11 cellular contexts compared by ENCODE assay signal in genomic region chr16:69073181-69073669, GRCh38. TPM values are rescaled to one million over a fixed set of nuclear protein-coding genes. Genes with fewer than 3 reads are reported as not detected.
DNase-seq lines count a peak whose midpoint lies in the region; ATAC-seq, FAIRE-seq and TF ChIP-seq lines count a peak whose summit lies in the region.
"Had no signal": no experiment of that assay in that cellular context is flagged by ENCODE, and none has a peak within 500 bp of the region (broad histone marks: within the 10 kb centered on the region; RNA-seq: fewer than 3 reads in every experiment).

No MANE protein-coding gene starts in this region.

- H3K36me3 Mint-ChIP-seq in naive thymus-derived CD8-positive, alpha-beta T cell: peaks cover 0 to 11% (median 2%) of the 10 kb centered on the region in 3 donors

- H3K4me1 ChIP-seq in A549 (peaks cover 66% of the 10 kb centered on the region), kidney (ENCODE audit: control insufficient read depth in 1 of 2, insufficient read depth in 1 of 2, low read depth in 1 of 2, low read length in 2 of 2) (peaks cover 0 to 7% of the 10 kb centered on the region in 2 donors)

- H3K9me3 ChIP-seq in A549 (no peaks in the 10 kb centered on the region), kidney (ENCODE audit: control insufficient read depth in 1 of 2, low read length in 2 of 2) (no peaks in the 10 kb centered on the region)
- H3K9me3 ChIP-seq: BLaER1 had no signal

- H3K4me3 ChIP-seq in A549 (0 out of 3 replicates have a peak overlapping the region, but pooled peaks have one; percentile 1), kidney (ENCODE audit: low read length in 2 of 2) (no peak overlapping the region)
- H3K4me3 ChIP-seq: BLaER1 had no signal

- no peaks in the 10 kb centered on the region for H3K9me3 Mint-ChIP-seq in naive thymus-derived CD8-positive, alpha-beta T cell

- H3K9ac ChIP-seq in kidney (ENCODE audit: low read length in 2 of 2): no peak overlapping the region
- H3K9ac ChIP-seq: BLaER1 had no signal

- CTCF ChIA-PET in A549 (lab: Yijun Ruan, JAX): interaction anchor here (0.6 to 2.2 kb wide), 16 partner anchors 8 to 170 kb away, joined by 3 to 18 read pairs (median 5); partner anchors contain the start of gene HAS3

- H3K27me3 Mint-ChIP-seq in naive thymus-derived CD8-positive, alpha-beta T cell: no peaks in the 10 kb centered on the region

- H3K4me2 ChIP-seq in A549: peak overlapping the region; percentile 82
- H3K4me2 ChIP-seq: BLaER1 had no signal

- WGBS in A549 (ENCODE audit: missing lambda C conversion rate): 2% methylated on average over 8 of the region's 8 CpGs

- ATAC-seq in A549 (peak; percentile 94 to 96), HG03378 (IDR thresholded peaks at IDR 0.05; ENCODE audit: unreplicated experiment) (no peak)
- no peak for ATAC-seq in naive thymus-derived CD8-positive, alpha-beta T cell
- ATAC-seq: stimulated activated naive CD8-positive, alpha-beta T cell treated with anti-CD3 and anti-CD28 coated beads, Interleukin-15, Interleukin-2, amounts not matched to agents 100 U/mL and 50 U/mL, for 24 hours had no signal

- FAIRE-seq in A549 (lab: Jason Lieb, UNC): no peak
- FAIRE-seq in kidney (lab: Jason Lieb, UNC): no peak

- no peaks in the 10 kb centered on the region for H3K36me3 ChIP-seq in kidney (ENCODE audit: control insufficient read depth in 1 of 2, insufficient read depth in 2 of 2, low read length in 2 of 2)
- H3K36me3 ChIP-seq: BLaER1 had no signal

- H3K4me3 Mint-ChIP-seq in naive thymus-derived CD8-positive, alpha-beta T cell: no peak overlapping the region

- TF ChIP-seq RAD21 in A549 (conservative IDR thresholded peaks at IDR 0.05 in 1 of 2, IDR thresholded peaks at IDR 0.05 in 1 of 2): peak; percentile 25 to 63; a peak in 4 of 5 replicates

- H3K4me1 Mint-ChIP-seq in naive thymus-derived CD8-positive, alpha-beta T cell: peaks cover 0 to 2% (median under 1%) of the 10 kb centered on the region in 4 donors

- no peak for TF ChIP-seq POLR2A in A549 (IDR thresholded peaks at IDR 0.05; ENCODE audit: low read length)

- POLR2A ChIA-PET in A549 (lab: Yijun Ruan, JAX): interaction anchor here (1.6 to 1.7 kb wide), 2 partner anchors 15 to 33 kb away, joined by 8 to 9 read pairs; no protein-coding TSS in a partner anchor
- POLR2A ChIA-PET in naive thymus-derived CD8-positive, alpha-beta T cell (lab: Charles Lee): interaction anchor here (0.5 kb wide), 1 partner anchor 668 kb away, joined by 7 read pairs; no protein-coding TSS in a partner anchor

- peak overlapping the region in 2 of 10 donors; percentile 29 to 43 for H3K27ac Mint-ChIP-seq in naive thymus-derived CD8-positive, alpha-beta T cell

- intact Hi-C loops in kidney (cut with DNase I): no loop called here

- DNase-seq in A549 (ENCODE audit: low read depth in 1 of 2, low spot score in 1 of 2) (peak; percentile 64 to 87), HS-27A (ENCODE audit: low read depth) (peak; percentile 68), astrocyte of the hippocampus (ENCODE audit: low read depth, low spot score) (peak; percentile 83), kidney (peak; percentile 61)
- no peak for DNase-seq in naive thymus-derived CD8-positive, alpha-beta T cell
- DNase-seq in activated CD8-positive, alpha-beta memory T cell treated with anti-CD3 and anti-CD28 coated beads for 24 hours: no peak
- no peak for DNase-seq in central memory CD4-positive, alpha-beta T cell
- DNase-seq: NCI-H1092; stimulated activated naive CD8-positive, alpha-beta T cell treated with anti-CD3 and anti-CD28 coated beads, Interleukin-15, Interleukin-2, amounts not matched to agents 100 U/mL and 50 U/mL, for 24 hours had no signal

- peak; percentile 80 to 89; a peak in 3 of 5 replicates for TF ChIP-seq EP300 in A549 (IDR thresholded peaks at IDR 0.05)

- no peak; the same call in 2 of the 3 replicates for TF ChIP-seq CTCF in A549 (IDR thresholded peaks at IDR 0.05)
- no peak for TF ChIP-seq CTCF in kidney (IDR thresholded peaks at IDR 0.05; ENCODE audit: borderline replicate concordance, extremely low read depth, insufficient read depth)

- H3K27ac ChIP-seq in A549 (peak overlapping the region; percentile 89), kidney (ENCODE audit: low read depth in 2 of 2, low read length in 2 of 2) (no peak overlapping the region)
- H3K27ac ChIP-seq: BLaER1 had no signal

TF ChIP-seq in A549, 52 proteins besides CTCF, POLR2A, EP300 and RAD21 (continues in another document):
- TF ChIP-seq FOXS1 (CRISPR knock-in tag; IDR thresholded peaks at IDR 0.05): no peak
- TF ChIP-seq MYC (IDR thresholded peaks at IDR 0.05; ENCODE audit: borderline replicate concordance, low read length): no peak
- no peak for TF ChIP-seq NFE2L2 (conservative IDR thresholded peaks at IDR 0.05; ENCODE audit: low read length)
- no peak for TF ChIP-seq POLR2AphosphoS2 (conservative IDR thresholded peaks at IDR 0.05; ENCODE audit: low read length)
- no peak for TF ChIP-seq EHF (CRISPR knock-in tag; IDR thresholded peaks at IDR 0.05)
- TF ChIP-seq ZFP36 (IDR thresholded peaks at IDR 0.05; ENCODE audit: borderline replicate concordance, partially characterized antibody): no peak
- TF ChIP-seq RNF2 (IDR thresholded peaks at IDR 0.05; ENCODE audit: borderline replicate concordance, low read depth): no peak
- peak; percentile 92 for TF ChIP-seq JUNB (IDR thresholded peaks at IDR 0.05)
- TF ChIP-seq KDM1A (IDR thresholded peaks at IDR 0.05; ENCODE audit: low read depth): no peak
- TF ChIP-seq SMC3 (IDR thresholded peaks at IDR 0.05): peak; percentile 40
- TF ChIP-seq ZSCAN20 (CRISPR knock-in tag; IDR thresholded peaks at IDR 0.05): no peak
- no peak for TF ChIP-seq ESRRA (IDR thresholded peaks at IDR 0.05; ENCODE audit: borderline replicate concordance, low read length)
- TF ChIP-seq JUN (IDR thresholded peaks at IDR 0.05): peak; percentile 84 to 93; a peak in 4 of 5 replicates
- no peak for TF ChIP-seq RARB (CRISPR knock-in tag; IDR thresholded peaks at IDR 0.05)
- TF ChIP-seq PBX3 (IDR thresholded peaks at IDR 0.05): peak; percentile 67
- TF ChIP-seq EHMT2 (IDR thresholded peaks at IDR 0.05; ENCODE audit: low read depth): no peak
- TF ChIP-seq HOXA7 (CRISPR knock-in tag; IDR thresholded peaks at IDR 0.05): no peak
- TF ChIP-seq CEBPB (IDR thresholded peaks at IDR 0.05): peak; percentile 88 to 96
- no peak for TF ChIP-seq TP53 (CRISPR knock-in tag; IDR thresholded peaks at IDR 0.05)
- no peak for TF ChIP-seq USF2 (IDR thresholded peaks at IDR 0.05)
- no peak for TF ChIP-seq TFCP2L1 (CRISPR knock-in tag; IDR thresholded peaks at IDR 0.05)

RNA-seq across cellular contexts. Expression of gene HAS3, which starts 32.2 kb away (rescaled TPM):
- polyA plus RNA-seq in A549 (2011; rRNA removed): 9.1 and 11.1 TPM in 2 replicates
- polyA plus RNA-seq in A549 (2012; cell fraction: cytosol; rRNA removed): 23.0 and 37.0 TPM in 2 replicates
- polyA plus RNA-seq in A549 (2012; cell fraction: nucleus; rRNA removed): 51.5 and 90.9 TPM in 2 replicates
- polyA plus RNA-seq in A549 (2017; fragmentation: RNase III; extraction: RNeasy Plus Mini Kit Qiagen cat#74134 plus additional on column Dnase treatment): 12.4 to 18.6 TPM (median 14.1 TPM) in 3 replicates
- 16.0 and 17.6 TPM in 2 replicates for polyA minus RNA-seq in A549 (2011; rRNA and poly(A)+ RNA removed)
- 2.1 TPM for total RNA-seq in kidney
- polyA plus RNA-seq in kidney (ENCODE audit: insufficient read depth, low read depth, low replicate concordance): 0.34 TPM
- total RNA-seq in naive thymus-derived CD8-positive, alpha-beta T cell: 1 to 10 TPM; 3.4 to 4.0 TPM
- under 1 TPM; 0.07 to 0.55 (median 0.11) TPM for polyA plus RNA-seq in naive thymus-derived CD8-positive, alpha-beta T cell

RNA-seq across cellular contexts. Expression of gene CHTF8, which starts 59.2 kb away (rescaled TPM):
- polyA plus RNA-seq in A549 (2011; rRNA removed) (81.6 and 113 TPM in 2 replicates), A549 (2017; fragmentation: RNase III; extraction: RNeasy Plus Mini Kit Qiagen cat#74134 plus additional on column Dnase treatment) (72.5 to 82.7 TPM (median 78.7 TPM) in 3 replicates), kidney (ENCODE audit: insufficient read depth, low read depth, low replicate concordance) (163 TPM)
- polyA plus RNA-seq in A549 (2012; cell fraction: cytosol; rRNA removed): 64.0 and 84.3 TPM in 2 replicates
- 57.0 and 81.5 TPM in 2 replicates for polyA plus RNA-seq in A549 (2012; cell fraction: nucleus; rRNA removed)
- polyA minus RNA-seq in A549 (2011; rRNA and poly(A)+ RNA removed): 132 and 175 TPM in 2 replicates
- total RNA-seq in kidney: 124 TPM
- 100 to 1,000 TPM; 126 to 137 TPM for total RNA-seq in naive thymus-derived CD8-positive, alpha-beta T cell
- polyA plus RNA-seq in naive thymus-derived CD8-positive, alpha-beta T cell: 100 to 1,000 TPM; 165 to 192 (median 184) TPM

RNA-seq across cellular contexts. Expression of gene UTP4, which starts 59.2 kb away (rescaled TPM):
- polyA plus RNA-seq in A549 (2011; rRNA removed) (118 TPM in 2 replicates), A549 (2017; fragmentation: RNase III; extraction: RNeasy Plus Mini Kit Qiagen cat#74134 plus additional on column Dnase treatment) (77.1 to 87.3 TPM (median 78.8 TPM) in 3 replicates), kidney (ENCODE audit: insufficient read depth, low read depth, low replicate concordance) (57.2 TPM)
- polyA plus RNA-seq in A549 (2012; cell fraction: cytosol; rRNA removed): 97.9 and 112 TPM in 2 replicates
- polyA plus RNA-seq in A549 (2012; cell fraction: nucleus; rRNA removed): 101 and 109 TPM in 2 replicates
- 132 and 150 TPM in 2 replicates for polyA minus RNA-seq in A549 (2011; rRNA and poly(A)+ RNA removed)
- total RNA-seq in kidney: 41.7 TPM
- 10 to 100 TPM; 41.8 to 44.5 TPM for total RNA-seq in naive thymus-derived CD8-positive, alpha-beta T cell
- polyA plus RNA-seq in naive thymus-derived CD8-positive, alpha-beta T cell: 10 to 100 TPM; 72.4 to 77.6 (median 72.8) TPM

Comparison
In these comparisons a context has a peak if more than half of its experiments do, and no peak if none do; other contexts are left out.
1. ATAC-seq: peak in A549 (2 of 2); none in HG03378 (single experiment) and naive thymus-derived CD8-positive, alpha-beta T cell (0 of 2).
2. DNase-seq: peak in A549 (2 of 2), HS-27A (single experiment), astrocyte of the hippocampus (single experiment) and kidney (single experiment); none in naive thymus-derived CD8-positive, alpha-beta T cell (0 of 10), activated CD8-positive, alpha-beta memory T cell treated with anti-CD3 and anti-CD28 coated beads for 24 hours (single experiment) and central memory CD4-positive, alpha-beta T cell (single experiment).
3. H3K27ac ChIP-seq: peak in A549 (2 of 2); none in kidney (0 of 2).